ENCODE assay signal across 1 cellular context in the genomic region with DNA sequence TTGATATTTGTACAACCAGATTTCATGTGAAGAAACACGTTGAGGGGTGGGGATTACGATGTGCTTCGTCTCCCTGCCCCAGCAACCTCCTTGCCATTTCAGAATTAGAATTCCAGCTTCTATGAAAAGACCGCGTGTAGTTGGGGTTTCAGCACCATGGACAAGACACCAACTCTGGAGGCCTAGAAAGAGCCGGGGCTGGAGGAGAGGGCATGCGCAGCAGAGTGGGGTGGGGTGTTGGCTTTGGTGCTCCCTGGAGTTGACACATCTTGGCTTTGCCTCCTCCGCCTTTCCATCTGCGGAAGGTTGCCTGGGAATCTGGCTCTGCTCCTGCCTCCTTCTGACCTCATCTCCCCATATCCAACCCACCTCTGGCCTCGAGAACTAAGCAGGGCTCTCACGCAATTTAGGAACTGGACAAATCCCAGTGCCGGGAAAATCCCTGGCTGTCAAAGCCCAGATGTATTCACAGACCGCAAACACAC.
TF ChIP-seq lines count a peak whose summit lies in the region.

No MANE protein-coding gene starts in this region.

TF ChIP-seq in HepG2, 621 proteins besides CTCF, POLR2A, EP300 and RAD21 (continued from another document and continues in another):
- TF ChIP-seq, protein P1, sequence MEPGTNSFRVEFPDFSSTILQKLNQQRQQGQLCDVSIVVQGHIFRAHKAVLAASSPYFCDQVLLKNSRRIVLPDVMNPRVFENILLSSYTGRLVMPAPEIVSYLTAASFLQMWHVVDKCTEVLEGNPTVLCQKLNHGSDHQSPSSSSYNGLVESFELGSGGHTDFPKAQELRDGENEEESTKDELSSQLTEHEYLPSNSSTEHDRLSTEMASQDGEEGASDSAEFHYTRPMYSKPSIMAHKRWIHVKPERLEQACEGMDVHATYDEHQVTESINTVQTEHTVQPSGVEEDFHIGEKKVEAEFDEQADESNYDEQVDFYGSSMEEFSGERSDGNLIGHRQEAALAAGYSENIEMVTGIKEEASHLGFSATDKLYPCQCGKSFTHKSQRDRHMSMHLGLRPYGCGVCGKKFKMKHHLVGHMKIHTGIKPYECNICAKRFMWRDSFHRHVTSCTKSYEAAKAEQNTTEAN (CRISPR knock-in tag; conservative IDR thresholded peaks at IDR 0.05) = 0 out of 2 replicates have a peak, but pooled peaks have one; percentile 28
- TF ChIP-seq CEBPG (CRISPR knock-in tag; IDR thresholded peaks at IDR 0.05) (no peak), ZSCAN9 (CRISPR knock-in tag; IDR thresholded peaks at IDR 0.05; ENCODE audit: borderline replicate concordance) (peak; percentile 67; the same call in 1 of the 2 replicates), KLF16 (CRISPR knock-in tag; IDR thresholded peaks at IDR 0.05) (0 out of 4 replicates have a peak, but pooled peaks of 1 of the 2 experiments have one; percentile 60), ZSCAN25 (CRISPR knock-in tag; IDR thresholded peaks at IDR 0.05) (no peak), RXRB (CRISPR knock-in tag; IDR thresholded peaks at IDR 0.05; ENCODE audit: borderline replicate concordance) (peak; percentile 25; the same call in 1 of the 2 replicates), JUNB (CRISPR knock-in tag; IDR thresholded peaks at IDR 0.05; ENCODE audit: borderline replicate concordance) (0 out of 2 replicates have a peak, but pooled peaks have one; percentile 55), ZMYM4 (CRISPR knock-in tag; IDR thresholded peaks at IDR 0.05) (no peak), PRDM10 (CRISPR knock-in tag; IDR thresholded peaks at IDR 0.05; ENCODE audit: low read depth) (0 out of 2 replicates have a peak, but pooled peaks have one; percentile 34), AGO2 (optimal IDR thresholded peaks at IDR 0.05; ENCODE audit: low read depth, low read length) (no peak), SUZ12 (IDR thresholded peaks at IDR 0.05; ENCODE audit: low read depth, low read length) (no peak), MYPOP (CRISPR knock-in tag; IDR thresholded peaks at IDR 0.05) (no peak), SALL1 (CRISPR knock-in tag; IDR thresholded peaks at IDR 0.05) (peak; percentile 60), SMAD3 (CRISPR knock-in tag; IDR thresholded peaks at IDR 0.05) (0 out of 2 replicates have a peak, but pooled peaks have one; percentile 40), KLF11 (CRISPR knock-in tag; IDR thresholded peaks at IDR 0.05) (0 out of 2 replicates have a peak, but pooled peaks have one; percentile 72), ZFP62 (CRISPR knock-in tag; IDR thresholded peaks at IDR 0.05) (no peak), ZFYVE20 (CRISPR knock-in tag; IDR thresholded peaks at IDR 0.05; ENCODE audit: borderline replicate concordance, low read depth) (no peak), HMG20A (CRISPR knock-in tag; IDR thresholded peaks at IDR 0.05; ENCODE audit: borderline replicate concordance) (no peak), MXD4 (CRISPR knock-in tag; IDR thresholded peaks at IDR 0.05) (0 out of 2 replicates have a peak, but pooled peaks have one; percentile 50), ZNF331 (CRISPR knock-in tag; IDR thresholded peaks at IDR 0.05) (peak; percentile 45; the same call in 1 of the 2 replicates), THRA (CRISPR knock-in tag; IDR thresholded peaks at IDR 0.05; ENCODE audit: borderline replicate concordance) (peak; percentile 49; the same call in 1 of the 2 replicates), ZBTB34 (CRISPR knock-in tag; IDR thresholded peaks at IDR 0.05) (no peak), ERF (CRISPR knock-in tag; IDR thresholded peaks at IDR 0.05) (peak; percentile 74; the same call in 1 of the 2 replicates), NR3C1 (CRISPR knock-in tag; IDR thresholded peaks at IDR 0.05) (no peak), MTF1 (CRISPR knock-in tag; IDR thresholded peaks at IDR 0.05) (0 out of 2 replicates have a peak, but pooled peaks have one; percentile 51), YEATS2 (CRISPR knock-in tag; IDR thresholded peaks at IDR 0.05; ENCODE audit: borderline replicate concordance) (0 out of 2 replicates have a peak, but pooled peaks have one; percentile 40), REL (CRISPR knock-in tag; conservative IDR thresholded peaks at IDR 0.05) (no peak), ZNF335 (CRISPR knock-in tag; IDR thresholded peaks at IDR 0.05) (peak; percentile 47; the same call in 1 of the 2 replicates)
- TF ChIP-seq, protein P2, sequence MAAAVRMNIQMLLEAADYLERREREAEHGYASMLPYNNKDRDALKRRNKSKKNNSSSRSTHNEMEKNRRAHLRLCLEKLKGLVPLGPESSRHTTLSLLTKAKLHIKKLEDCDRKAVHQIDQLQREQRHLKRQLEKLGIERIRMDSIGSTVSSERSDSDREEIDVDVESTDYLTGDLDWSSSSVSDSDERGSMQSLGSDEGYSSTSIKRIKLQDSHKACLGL (CRISPR knock-in tag; IDR thresholded peaks at IDR 0.05) = no peak
- TF ChIP-seq, protein P3, sequence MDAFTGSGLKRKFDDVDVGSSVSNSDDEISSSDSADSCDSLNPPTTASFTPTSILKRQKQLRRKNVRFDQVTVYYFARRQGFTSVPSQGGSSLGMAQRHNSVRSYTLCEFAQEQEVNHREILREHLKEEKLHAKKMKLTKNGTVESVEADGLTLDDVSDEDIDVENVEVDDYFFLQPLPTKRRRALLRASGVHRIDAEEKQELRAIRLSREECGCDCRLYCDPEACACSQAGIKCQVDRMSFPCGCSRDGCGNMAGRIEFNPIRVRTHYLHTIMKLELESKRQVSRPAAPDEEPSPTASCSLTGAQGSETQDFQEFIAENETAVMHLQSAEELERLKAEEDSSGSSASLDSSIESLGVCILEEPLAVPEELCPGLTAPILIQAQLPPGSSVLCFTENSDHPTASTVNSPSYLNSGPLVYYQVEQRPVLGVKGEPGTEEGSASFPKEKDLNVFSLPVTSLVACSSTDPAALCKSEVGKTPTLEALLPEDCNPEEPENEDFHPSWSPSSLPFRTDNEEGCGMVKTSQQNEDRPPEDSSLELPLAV (CRISPR knock-in tag; conservative IDR thresholded peaks at IDR 0.05; ENCODE audit: low read depth) = no peak
- TF ChIP-seq, protein P4, sequence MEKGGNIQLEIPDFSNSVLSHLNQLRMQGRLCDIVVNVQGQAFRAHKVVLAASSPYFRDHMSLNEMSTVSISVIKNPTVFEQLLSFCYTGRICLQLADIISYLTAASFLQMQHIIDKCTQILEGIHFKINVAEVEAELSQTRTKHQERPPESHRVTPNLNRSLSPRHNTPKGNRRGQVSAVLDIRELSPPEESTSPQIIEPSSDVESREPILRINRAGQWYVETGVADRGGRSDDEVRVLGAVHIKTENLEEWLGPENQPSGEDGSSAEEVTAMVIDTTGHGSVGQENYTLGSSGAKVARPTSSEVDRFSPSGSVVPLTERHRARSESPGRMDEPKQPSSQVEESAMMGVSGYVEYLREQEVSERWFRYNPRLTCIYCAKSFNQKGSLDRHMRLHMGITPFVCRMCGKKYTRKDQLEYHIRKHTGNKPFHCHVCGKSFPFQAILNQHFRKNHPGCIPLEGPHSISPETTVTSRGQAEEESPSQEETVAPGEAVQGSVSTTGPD (CRISPR knock-in tag; IDR thresholded peaks at IDR 0.05) = no peak
- TF ChIP-seq, protein P5, sequence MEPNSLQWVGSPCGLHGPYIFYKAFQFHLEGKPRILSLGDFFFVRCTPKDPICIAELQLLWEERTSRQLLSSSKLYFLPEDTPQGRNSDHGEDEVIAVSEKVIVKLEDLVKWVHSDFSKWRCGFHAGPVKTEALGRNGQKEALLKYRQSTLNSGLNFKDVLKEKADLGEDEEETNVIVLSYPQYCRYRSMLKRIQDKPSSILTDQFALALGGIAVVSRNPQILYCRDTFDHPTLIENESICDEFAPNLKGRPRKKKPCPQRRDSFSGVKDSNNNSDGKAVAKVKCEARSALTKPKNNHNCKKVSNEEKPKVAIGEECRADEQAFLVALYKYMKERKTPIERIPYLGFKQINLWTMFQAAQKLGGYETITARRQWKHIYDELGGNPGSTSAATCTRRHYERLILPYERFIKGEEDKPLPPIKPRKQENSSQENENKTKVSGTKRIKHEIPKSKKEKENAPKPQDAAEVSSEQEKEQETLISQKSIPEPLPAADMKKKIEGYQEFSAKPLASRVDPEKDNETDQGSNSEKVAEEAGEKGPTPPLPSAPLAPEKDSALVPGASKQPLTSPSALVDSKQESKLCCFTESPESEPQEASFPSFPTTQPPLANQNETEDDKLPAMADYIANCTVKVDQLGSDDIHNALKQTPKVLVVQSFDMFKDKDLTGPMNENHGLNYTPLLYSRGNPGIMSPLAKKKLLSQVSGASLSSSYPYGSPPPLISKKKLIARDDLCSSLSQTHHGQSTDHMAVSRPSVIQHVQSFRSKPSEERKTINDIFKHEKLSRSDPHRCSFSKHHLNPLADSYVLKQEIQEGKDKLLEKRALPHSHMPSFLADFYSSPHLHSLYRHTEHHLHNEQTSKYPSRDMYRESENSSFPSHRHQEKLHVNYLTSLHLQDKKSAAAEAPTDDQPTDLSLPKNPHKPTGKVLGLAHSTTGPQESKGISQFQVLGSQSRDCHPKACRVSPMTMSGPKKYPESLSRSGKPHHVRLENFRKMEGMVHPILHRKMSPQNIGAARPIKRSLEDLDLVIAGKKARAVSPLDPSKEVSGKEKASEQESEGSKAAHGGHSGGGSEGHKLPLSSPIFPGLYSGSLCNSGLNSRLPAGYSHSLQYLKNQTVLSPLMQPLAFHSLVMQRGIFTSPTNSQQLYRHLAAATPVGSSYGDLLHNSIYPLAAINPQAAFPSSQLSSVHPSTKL (CRISPR knock-in tag; IDR thresholded peaks at IDR 0.05) = peak; percentile 22; the same call in 1 of the 2 replicates
- TF ChIP-seq, protein P6, sequence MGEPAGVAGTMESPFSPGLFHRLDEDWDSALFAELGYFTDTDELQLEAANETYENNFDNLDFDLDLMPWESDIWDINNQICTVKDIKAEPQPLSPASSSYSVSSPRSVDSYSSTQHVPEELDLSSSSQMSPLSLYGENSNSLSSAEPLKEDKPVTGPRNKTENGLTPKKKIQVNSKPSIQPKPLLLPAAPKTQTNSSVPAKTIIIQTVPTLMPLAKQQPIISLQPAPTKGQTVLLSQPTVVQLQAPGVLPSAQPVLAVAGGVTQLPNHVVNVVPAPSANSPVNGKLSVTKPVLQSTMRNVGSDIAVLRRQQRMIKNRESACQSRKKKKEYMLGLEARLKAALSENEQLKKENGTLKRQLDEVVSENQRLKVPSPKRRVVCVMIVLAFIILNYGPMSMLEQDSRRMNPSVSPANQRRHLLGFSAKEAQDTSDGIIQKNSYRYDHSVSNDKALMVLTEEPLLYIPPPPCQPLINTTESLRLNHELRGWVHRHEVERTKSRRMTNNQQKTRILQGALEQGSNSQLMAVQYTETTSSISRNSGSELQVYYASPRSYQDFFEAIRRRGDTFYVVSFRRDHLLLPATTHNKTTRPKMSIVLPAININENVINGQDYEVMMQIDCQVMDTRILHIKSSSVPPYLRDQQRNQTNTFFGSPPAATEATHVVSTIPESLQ (CRISPR knock-in tag; conservative IDR thresholded peaks at IDR 0.05) = no peak
- TF ChIP-seq, protein P7, sequence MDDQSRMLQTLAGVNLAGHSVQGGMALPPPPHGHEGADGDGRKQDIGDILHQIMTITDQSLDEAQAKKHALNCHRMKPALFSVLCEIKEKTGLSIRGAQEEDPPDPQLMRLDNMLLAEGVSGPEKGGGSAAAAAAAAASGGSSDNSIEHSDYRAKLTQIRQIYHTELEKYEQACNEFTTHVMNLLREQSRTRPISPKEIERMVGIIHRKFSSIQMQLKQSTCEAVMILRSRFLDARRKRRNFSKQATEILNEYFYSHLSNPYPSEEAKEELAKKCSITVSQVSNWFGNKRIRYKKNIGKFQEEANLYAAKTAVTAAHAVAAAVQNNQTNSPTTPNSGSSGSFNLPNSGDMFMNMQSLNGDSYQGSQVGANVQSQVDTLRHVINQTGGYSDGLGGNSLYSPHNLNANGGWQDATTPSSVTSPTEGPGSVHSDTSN (CRISPR knock-in tag; IDR thresholded peaks at IDR 0.05; ENCODE audit: borderline replicate concordance) = 0 out of 2 replicates have a peak, but pooled peaks have one; percentile 28
